1 cellular context compared by ENCODE assay signal in the genomic region with DNA sequence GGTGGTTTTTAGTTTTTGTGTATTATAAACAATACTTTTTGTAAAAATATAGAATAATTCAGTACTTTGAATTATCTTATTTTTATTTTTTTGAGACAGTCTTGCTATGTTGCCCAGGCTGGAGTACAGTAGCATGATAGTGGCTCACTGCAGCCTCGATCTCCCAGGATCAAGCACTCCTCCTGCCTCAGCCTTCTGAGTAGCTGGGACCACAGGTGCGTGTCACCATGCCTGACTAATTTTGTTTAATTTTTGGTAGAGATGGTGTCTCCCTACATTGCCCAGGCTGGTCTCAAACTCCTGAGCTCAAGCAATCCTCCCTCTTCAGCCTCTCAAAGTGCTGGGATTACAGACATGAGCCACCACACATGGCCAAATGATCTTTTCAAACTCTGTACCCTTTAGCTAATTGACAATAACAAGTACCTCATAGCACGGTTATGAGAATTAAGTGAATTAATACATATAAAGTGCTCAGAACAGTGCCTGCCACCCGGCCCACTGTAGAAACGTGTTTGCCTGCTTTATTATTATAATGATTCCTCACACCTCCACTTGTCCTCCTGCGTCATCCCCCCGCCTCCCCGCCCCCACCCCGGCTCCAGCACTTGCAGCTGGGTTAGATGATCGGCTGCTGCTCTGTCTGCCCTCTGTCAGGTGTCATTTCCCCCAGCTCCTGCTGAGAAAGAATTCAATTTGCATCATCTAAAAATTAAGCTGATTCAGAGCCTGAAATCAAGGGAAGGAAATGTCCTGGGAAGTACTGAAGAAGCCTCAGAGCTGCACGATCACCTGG.
TF ChIP-seq lines count a peak whose summit lies in the region.

No MANE protein-coding gene starts in this region.

TF ChIP-seq in WTC11, 78 proteins besides CTCF, POLR2A, EP300 and RAD21 (continued from another document):
- TF ChIP-seq MLX (CRISPR knock-in tag; IDR thresholded peaks at IDR 0.05), result no peak
- no peak for TF ChIP-seq TCF7 (CRISPR knock-in tag; IDR thresholded peaks at IDR 0.05; ENCODE audit: low read depth)
- TF ChIP-seq ZNF219 (CRISPR knock-in tag; IDR thresholded peaks at IDR 0.05; ENCODE audit: borderline replicate concordance), result no peak
- TF ChIP-seq ZNF232 (CRISPR knock-in tag; IDR thresholded peaks at IDR 0.05), result 0 out of 2 replicates have a peak, but pooled peaks have one; percentile 27
- TF ChIP-seq, protein P1, sequence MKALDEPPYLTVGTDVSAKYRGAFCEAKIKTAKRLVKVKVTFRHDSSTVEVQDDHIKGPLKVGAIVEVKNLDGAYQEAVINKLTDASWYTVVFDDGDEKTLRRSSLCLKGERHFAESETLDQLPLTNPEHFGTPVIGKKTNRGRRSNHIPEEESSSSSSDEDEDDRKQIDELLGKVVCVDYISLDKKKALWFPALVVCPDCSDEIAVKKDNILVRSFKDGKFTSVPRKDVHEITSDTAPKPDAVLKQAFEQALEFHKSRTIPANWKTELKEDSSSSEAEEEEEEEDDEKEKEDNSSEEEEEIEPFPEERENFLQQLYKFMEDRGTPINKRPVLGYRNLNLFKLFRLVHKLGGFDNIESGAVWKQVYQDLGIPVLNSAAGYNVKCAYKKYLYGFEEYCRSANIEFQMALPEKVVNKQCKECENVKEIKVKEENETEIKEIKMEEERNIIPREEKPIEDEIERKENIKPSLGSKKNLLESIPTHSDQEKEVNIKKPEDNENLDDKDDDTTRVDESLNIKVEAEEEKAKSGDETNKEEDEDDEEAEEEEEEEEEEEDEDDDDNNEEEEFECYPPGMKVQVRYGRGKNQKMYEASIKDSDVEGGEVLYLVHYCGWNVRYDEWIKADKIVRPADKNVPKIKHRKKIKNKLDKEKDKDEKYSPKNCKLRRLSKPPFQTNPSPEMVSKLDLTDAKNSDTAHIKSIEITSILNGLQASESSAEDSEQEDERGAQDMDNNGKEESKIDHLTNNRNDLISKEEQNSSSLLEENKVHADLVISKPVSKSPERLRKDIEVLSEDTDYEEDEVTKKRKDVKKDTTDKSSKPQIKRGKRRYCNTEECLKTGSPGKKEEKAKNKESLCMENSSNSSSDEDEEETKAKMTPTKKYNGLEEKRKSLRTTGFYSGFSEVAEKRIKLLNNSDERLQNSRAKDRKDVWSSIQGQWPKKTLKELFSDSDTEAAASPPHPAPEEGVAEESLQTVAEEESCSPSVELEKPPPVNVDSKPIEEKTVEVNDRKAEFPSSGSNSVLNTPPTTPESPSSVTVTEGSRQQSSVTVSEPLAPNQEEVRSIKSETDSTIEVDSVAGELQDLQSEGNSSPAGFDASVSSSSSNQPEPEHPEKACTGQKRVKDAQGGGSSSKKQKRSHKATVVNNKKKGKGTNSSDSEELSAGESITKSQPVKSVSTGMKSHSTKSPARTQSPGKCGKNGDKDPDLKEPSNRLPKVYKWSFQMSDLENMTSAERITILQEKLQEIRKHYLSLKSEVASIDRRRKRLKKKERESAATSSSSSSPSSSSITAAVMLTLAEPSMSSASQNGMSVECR (CRISPR knock-in tag; IDR thresholded peaks at IDR 0.05; ENCODE audit: borderline replicate concordance), result no peak
TF ChIP-seq in WTC11: peak in this region for 3.
